11 cellular contexts compared by ENCODE assay signal in the genomic region with DNA sequence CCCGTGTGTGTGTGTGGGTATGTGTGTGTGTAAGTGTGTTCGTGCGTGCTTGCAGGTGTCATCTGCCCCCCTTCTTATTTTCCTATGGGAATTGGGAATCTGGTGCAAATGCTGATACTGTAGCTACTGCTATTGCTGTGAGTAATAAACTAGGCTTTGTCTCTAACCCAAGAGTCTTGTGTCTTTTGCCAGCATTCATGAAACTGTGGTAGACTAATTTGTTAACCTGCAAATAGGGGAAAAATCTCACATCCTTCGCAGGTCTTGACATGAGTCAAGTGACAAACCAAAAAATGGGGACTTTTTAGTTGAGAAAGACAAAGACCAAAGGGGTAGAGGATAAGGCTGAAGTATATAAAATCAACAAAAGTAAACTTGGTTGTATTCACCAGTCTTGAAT. TPM values are rescaled to one million over a fixed set of nuclear protein-coding genes. Genes with fewer than 3 reads are reported as not detected.
DNase-seq lines count a peak whose midpoint lies in the region; ATAC-seq and TF ChIP-seq lines count a peak whose summit lies in the region.
"Had no signal": no experiment of that assay in that cellular context is flagged by ENCODE, and none has a peak within 500 bp of the region (broad histone marks: within the 10 kb centered on the region; RNA-seq: fewer than 3 reads in every experiment).

No MANE protein-coding gene starts in this region.

- H3K27ac Mint-ChIP-seq in natural killer cell: peak overlapping the region; percentile 78 to 81

- H3K9me3 Mint-ChIP-seq in natural killer cell: no peaks in the 10 kb centered on the region

- DNase-seq in natural killer cell (no peak), occipital lobe (lab: John Stamatoyannopoulos, UW) (no peak), GM13977 (ENCODE audit: low spot score) (no peak), NCI-H1930 (lab: John Stamatoyannopoulos, UW) (no peak)
- DNase-seq in stimulated activated CD4-positive, alpha-beta T cell treated with anti-CD3 and anti-CD28 coated beads, Interleukin-1b, Interleukin-23, amount 100 ng/mL, for 48 hours: no peak
- DNase-seq: dermis blood vessel endothelial cell; IMR-90; NK-92 treated with Interleukin-12 subunit alpha and Interleukin-12 subunit beta, amount 100 ng/mL, for 24 hours had no signal

- in situ Hi-C loops in GM13977 (cut with MboI; ENCODE audit: low pct_unique_long_range_greater_than_20kb, low sequenced_read_pairs, unreplicated experiment): no loop called here

- no peaks in the 10 kb centered on the region for H3K36me3 Mint-ChIP-seq in natural killer cell

- H3K4me1 Mint-ChIP-seq in natural killer cell: peaks cover 22 to 49% of the 10 kb centered on the region in 2 donors

- intact Hi-C loops in natural killer cell (cut with micrococcal nuclease): no loop called here

- H3K4me3 Mint-ChIP-seq in natural killer cell: no peak overlapping the region

- H3K27me3 Mint-ChIP-seq in natural killer cell (ENCODE audit: low read depth in 2 of 2): no peaks in the 10 kb centered on the region

- no peak for TF ChIP-seq CTCF in natural killer cell (IDR thresholded peaks at IDR 0.05)
- TF ChIP-seq CTCF in GM13977 (IDR thresholded peaks at IDR 0.05; ENCODE audit: extremely low read depth, insufficient read depth, missing control alignments): no peak

- ATAC-seq in GM18868 (IDR thresholded peaks at IDR 0.05; ENCODE audit: unreplicated experiment) (peak; percentile 67), GM21825 (IDR thresholded peaks at IDR 0.05; ENCODE audit: unreplicated experiment) (peak; percentile 56), HG03521 (IDR thresholded peaks at IDR 0.05; ENCODE audit: unreplicated experiment) (peak; percentile 55), natural killer cell (peak; percentile 55 to 77 (median 70))

RNA-seq across cellular contexts. Expression of a gene that starts 57.9 kb away (rescaled TPM):
- total RNA-seq in natural killer cell (10 to 100 TPM; 68.5 to 75.1 (median 72.5) TPM), occipital lobe (32.4 TPM)
